In genomic region chr3:171842864-171843511, GRCh38 we compare ENCODE assay signal across 1 cellular context.
TF ChIP-seq lines count a peak whose summit lies in the region.

Gene TMEM212, plus strand, starts transcription at chr3:171843349. Its CDS starts 35 bp downstream, at chr3:171843384.

TF ChIP-seq in HepG2, 621 proteins besides CTCF, POLR2A, EP300 and RAD21 (continued from another document and continues in another):
- TF ChIP-seq, protein P1, sequence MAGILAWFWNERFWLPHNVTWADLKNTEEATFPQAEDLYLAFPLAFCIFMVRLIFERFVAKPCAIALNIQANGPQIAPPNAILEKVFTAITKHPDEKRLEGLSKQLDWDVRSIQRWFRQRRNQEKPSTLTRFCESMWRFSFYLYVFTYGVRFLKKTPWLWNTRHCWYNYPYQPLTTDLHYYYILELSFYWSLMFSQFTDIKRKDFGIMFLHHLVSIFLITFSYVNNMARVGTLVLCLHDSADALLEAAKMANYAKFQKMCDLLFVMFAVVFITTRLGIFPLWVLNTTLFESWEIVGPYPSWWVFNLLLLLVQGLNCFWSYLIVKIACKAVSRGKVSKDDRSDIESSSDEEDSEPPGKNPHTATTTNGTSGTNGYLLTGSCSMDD (CRISPR knock-in tag; IDR thresholded peaks at IDR 0.05): no peak
- peak; percentile 60 for TF ChIP-seq ELF1 (CRISPR knock-in tag; IDR thresholded peaks at IDR 0.05)
- TF ChIP-seq IRF1 (CRISPR knock-in tag; IDR thresholded peaks at IDR 0.05; ENCODE audit: low read depth): no peak
- TF ChIP-seq SP140L (CRISPR knock-in tag; IDR thresholded peaks at IDR 0.05; ENCODE audit: borderline replicate concordance): no peak
- no peak for TF ChIP-seq ZNF101 (CRISPR knock-in tag; IDR thresholded peaks at IDR 0.05; ENCODE audit: borderline replicate concordance, low read depth)
- no peak for TF ChIP-seq NR2F2 (IDR thresholded peaks at IDR 0.05; ENCODE audit: borderline replicate concordance, low read depth)
- peak; percentile 84 for TF ChIP-seq ELF3 (CRISPR knock-in tag; IDR thresholded peaks at IDR 0.05)
- TF ChIP-seq MEIS2 (CRISPR knock-in tag; IDR thresholded peaks at IDR 0.05): 0 out of 2 replicates have a peak, but pooled peaks have one; percentile 24
- TF ChIP-seq NR2F6 (IDR thresholded peaks at IDR 0.05): peak; percentile 39; the same call in 1 of the 2 replicates
- peak; percentile 39; the same call in 1 of the 2 replicates for TF ChIP-seq NR2F6 (CRISPR knock-in tag; IDR thresholded peaks at IDR 0.05)
- TF ChIP-seq SAP130 (CRISPR knock-in tag; IDR thresholded peaks at IDR 0.05; ENCODE audit: low read depth): peak; percentile 63; the same call in 1 of the 2 replicates
- TF ChIP-seq ZFX (CRISPR knock-in tag; IDR thresholded peaks at IDR 0.05; ENCODE audit: low read depth): peak; percentile 63
- TF ChIP-seq, protein P2, sequence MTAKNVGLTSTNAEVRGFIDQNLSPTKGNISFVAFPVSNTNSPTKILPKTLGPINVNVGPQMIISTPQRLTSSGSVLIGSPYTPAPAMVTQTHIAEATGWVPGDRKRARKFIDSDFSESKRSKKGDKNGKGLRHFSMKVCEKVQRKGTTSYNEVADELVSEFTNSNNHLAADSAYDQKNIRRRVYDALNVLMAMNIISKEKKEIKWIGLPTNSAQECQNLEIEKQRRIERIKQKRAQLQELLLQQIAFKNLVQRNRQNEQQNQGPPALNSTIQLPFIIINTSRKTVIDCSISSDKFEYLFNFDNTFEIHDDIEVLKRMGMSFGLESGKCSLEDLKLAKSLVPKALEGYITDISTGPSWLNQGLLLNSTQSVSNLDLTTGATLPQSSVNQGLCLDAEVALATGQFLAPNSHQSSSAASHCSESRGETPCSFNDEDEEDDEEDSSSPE (CRISPR knock-in tag; IDR thresholded peaks at IDR 0.05): no peak
- TF ChIP-seq, protein P3, sequence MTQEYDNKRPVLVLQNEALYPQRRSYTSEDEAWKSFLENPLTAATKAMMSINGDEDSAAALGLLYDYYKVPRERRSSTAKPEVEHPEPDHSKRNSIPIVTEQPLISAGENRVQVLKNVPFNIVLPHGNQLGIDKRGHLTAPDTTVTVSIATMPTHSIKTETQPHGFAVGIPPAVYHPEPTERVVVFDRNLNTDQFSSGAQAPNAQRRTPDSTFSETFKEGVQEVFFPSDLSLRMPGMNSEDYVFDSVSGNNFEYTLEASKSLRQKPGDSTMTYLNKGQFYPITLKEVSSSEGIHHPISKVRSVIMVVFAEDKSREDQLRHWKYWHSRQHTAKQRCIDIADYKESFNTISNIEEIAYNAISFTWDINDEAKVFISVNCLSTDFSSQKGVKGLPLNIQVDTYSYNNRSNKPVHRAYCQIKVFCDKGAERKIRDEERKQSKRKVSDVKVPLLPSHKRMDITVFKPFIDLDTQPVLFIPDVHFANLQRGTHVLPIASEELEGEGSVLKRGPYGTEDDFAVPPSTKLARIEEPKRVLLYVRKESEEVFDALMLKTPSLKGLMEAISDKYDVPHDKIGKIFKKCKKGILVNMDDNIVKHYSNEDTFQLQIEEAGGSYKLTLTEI (CRISPR knock-in tag; conservative IDR thresholded peaks at IDR 0.05): no peak
- no peak for TF ChIP-seq SRSF9 (IDR thresholded peaks at IDR 0.05; ENCODE audit: borderline replicate concordance, insufficient read depth, low read depth, low read length, poor library complexity, severe bottlenecking)
- TF ChIP-seq SALL1 (CRISPR knock-in tag; IDR thresholded peaks at IDR 0.05): peak; percentile 55; the same call in 1 of the 2 replicates
- peak; percentile 62; the same call in 1 of the 2 replicates for TF ChIP-seq DPF2 (CRISPR knock-in tag; IDR thresholded peaks at IDR 0.05; ENCODE audit: borderline replicate concordance, low read depth)
- TF ChIP-seq, protein P4, sequence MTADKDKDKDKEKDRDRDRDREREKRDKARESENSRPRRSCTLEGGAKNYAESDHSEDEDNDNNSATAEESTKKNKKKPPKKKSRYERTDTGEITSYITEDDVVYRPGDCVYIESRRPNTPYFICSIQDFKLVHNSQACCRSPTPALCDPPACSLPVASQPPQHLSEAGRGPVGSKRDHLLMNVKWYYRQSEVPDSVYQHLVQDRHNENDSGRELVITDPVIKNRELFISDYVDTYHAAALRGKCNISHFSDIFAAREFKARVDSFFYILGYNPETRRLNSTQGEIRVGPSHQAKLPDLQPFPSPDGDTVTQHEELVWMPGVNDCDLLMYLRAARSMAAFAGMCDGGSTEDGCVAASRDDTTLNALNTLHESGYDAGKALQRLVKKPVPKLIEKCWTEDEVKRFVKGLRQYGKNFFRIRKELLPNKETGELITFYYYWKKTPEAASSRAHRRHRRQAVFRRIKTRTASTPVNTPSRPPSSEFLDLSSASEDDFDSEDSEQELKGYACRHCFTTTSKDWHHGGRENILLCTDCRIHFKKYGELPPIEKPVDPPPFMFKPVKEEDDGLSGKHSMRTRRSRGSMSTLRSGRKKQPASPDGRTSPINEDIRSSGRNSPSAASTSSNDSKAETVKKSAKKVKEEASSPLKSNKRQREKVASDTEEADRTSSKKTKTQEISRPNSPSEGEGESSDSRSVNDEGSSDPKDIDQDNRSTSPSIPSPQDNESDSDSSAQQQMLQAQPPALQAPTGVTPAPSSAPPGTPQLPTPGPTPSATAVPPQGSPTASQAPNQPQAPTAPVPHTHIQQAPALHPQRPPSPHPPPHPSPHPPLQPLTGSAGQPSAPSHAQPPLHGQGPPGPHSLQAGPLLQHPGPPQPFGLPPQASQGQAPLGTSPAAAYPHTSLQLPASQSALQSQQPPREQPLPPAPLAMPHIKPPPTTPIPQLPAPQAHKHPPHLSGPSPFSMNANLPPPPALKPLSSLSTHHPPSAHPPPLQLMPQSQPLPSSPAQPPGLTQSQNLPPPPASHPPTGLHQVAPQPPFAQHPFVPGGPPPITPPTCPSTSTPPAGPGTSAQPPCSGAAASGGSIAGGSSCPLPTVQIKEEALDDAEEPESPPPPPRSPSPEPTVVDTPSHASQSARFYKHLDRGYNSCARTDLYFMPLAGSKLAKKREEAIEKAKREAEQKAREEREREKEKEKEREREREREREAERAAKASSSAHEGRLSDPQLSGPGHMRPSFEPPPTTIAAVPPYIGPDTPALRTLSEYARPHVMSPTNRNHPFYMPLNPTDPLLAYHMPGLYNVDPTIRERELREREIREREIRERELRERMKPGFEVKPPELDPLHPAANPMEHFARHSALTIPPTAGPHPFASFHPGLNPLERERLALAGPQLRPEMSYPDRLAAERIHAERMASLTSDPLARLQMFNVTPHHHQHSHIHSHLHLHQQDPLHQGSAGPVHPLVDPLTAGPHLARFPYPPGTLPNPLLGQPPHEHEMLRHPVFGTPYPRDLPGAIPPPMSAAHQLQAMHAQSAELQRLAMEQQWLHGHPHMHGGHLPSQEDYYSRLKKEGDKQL (CRISPR knock-in tag; IDR thresholded peaks at IDR 0.05; ENCODE audit: low read depth): peak; percentile 39; the same call in 1 of the 2 replicates
- TF ChIP-seq MIER3 (CRISPR knock-in tag; IDR thresholded peaks at IDR 0.05; ENCODE audit: borderline replicate concordance): 0 out of 2 replicates have a peak, but pooled peaks have one; percentile 37
- no peak for TF ChIP-seq GMEB2 (CRISPR knock-in tag; IDR thresholded peaks at IDR 0.05; ENCODE audit: low read depth)
- TF ChIP-seq, protein P5, sequence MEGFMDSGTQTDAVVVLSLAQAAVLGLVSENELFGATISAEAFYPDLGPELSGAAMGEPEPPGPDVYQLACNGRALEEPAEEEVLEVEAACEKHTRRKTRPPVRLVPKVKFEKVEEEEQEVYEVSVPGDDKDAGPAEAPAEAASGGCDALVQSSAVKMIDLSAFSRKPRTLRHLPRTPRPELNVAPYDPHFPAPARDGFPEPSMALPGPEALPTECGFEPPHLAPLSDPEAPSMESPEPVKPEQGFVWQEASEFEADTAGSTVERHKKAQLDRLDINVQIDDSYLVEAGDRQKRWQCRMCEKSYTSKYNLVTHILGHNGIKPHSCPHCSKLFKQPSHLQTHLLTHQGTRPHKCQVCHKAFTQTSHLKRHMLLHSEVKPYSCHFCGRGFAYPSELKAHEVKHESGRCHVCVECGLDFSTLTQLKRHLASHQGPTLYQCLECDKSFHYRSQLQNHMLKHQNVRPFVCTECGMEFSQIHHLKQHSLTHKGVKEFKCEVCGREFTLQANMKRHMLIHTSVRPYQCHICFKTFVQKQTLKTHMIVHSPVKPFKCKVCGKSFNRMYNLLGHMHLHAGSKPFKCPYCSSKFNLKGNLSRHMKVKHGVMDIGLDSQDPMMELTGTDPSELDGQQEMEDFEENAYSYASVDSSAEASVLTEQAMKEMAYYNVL (CRISPR knock-in tag; IDR thresholded peaks at IDR 0.05; ENCODE audit: borderline replicate concordance): peak; percentile 90; the same call in 1 of the 2 replicates
- TF ChIP-seq ZNF276 (CRISPR knock-in tag; IDR thresholded peaks at IDR 0.05; ENCODE audit: low read depth): no peak
- TF ChIP-seq, protein P6, sequence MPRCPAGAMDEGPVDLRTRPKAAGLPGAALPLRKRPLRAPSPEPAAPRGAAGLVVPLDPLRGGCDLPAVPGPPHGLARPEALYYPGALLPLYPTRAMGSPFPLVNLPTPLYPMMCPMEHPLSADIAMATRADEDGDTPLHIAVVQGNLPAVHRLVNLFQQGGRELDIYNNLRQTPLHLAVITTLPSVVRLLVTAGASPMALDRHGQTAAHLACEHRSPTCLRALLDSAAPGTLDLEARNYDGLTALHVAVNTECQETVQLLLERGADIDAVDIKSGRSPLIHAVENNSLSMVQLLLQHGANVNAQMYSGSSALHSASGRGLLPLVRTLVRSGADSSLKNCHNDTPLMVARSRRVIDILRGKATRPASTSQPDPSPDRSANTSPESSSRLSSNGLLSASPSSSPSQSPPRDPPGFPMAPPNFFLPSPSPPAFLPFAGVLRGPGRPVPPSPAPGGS (CRISPR knock-in tag; IDR thresholded peaks at IDR 0.05): no peak
- no peak for TF ChIP-seq ZSCAN5A (CRISPR knock-in tag; IDR thresholded peaks at IDR 0.05; ENCODE audit: borderline replicate concordance)
- 0 out of 2 replicates have a peak, but pooled peaks have one; percentile 27 for TF ChIP-seq ONECUT2 (CRISPR knock-in tag; IDR thresholded peaks at IDR 0.05)
- TF ChIP-seq USF2 (IDR thresholded peaks at IDR 0.05; ENCODE audit: low read depth, low read length): no peak
- TF ChIP-seq USF2 (CRISPR knock-in tag; IDR thresholded peaks at IDR 0.05; ENCODE audit: borderline replicate concordance): no peak
- TF ChIP-seq TBX2 (CRISPR knock-in tag; IDR thresholded peaks at IDR 0.05; ENCODE audit: borderline replicate concordance): peak; percentile 53; the same call in 1 of the 2 replicates
- TF ChIP-seq NFE2L1 (CRISPR knock-in tag; IDR thresholded peaks at IDR 0.05; ENCODE audit: borderline replicate concordance): no peak
- TF ChIP-seq FOXA3 (CRISPR knock-in tag; IDR thresholded peaks at IDR 0.05): peak; percentile 87
- TF ChIP-seq PITX1 (CRISPR knock-in tag; IDR thresholded peaks at IDR 0.05): peak; percentile 55; the same call in 1 of the 2 replicates
- TF ChIP-seq ZNF234 (CRISPR knock-in tag; conservative IDR thresholded peaks at IDR 0.05): no peak
- no peak for TF ChIP-seq ZC3H4 (CRISPR knock-in tag; IDR thresholded peaks at IDR 0.05; ENCODE audit: borderline replicate concordance)
- peak; percentile 44; the same call in 1 of the 2 replicates for TF ChIP-seq NCOR1 (IDR thresholded peaks at IDR 0.05; ENCODE audit: borderline replicate concordance, low read length)
